1 cellular context compared by ENCODE assay signal in the genomic region with DNA sequence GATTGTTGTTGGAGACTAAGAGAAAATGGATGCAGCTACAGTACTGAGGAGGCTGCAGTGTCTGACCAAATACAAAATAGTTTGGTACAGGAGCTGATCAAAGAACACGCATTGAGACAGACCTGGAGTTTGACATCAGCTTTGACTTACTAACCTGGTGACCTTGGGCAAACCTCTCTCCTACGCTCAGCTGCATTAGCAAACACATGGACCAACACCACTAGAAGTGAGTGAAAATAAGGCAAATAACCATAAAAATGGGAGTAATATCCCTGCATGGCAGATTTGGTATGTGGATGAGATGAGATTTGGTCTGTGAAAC.
TF ChIP-seq lines count a peak whose summit lies in the region.

No MANE protein-coding gene starts in this region.

TF ChIP-seq in liver, 16 proteins besides CTCF, POLR2A, EP300 and RAD21 (continued from another document):
- TF ChIP-seq, protein P1, sequence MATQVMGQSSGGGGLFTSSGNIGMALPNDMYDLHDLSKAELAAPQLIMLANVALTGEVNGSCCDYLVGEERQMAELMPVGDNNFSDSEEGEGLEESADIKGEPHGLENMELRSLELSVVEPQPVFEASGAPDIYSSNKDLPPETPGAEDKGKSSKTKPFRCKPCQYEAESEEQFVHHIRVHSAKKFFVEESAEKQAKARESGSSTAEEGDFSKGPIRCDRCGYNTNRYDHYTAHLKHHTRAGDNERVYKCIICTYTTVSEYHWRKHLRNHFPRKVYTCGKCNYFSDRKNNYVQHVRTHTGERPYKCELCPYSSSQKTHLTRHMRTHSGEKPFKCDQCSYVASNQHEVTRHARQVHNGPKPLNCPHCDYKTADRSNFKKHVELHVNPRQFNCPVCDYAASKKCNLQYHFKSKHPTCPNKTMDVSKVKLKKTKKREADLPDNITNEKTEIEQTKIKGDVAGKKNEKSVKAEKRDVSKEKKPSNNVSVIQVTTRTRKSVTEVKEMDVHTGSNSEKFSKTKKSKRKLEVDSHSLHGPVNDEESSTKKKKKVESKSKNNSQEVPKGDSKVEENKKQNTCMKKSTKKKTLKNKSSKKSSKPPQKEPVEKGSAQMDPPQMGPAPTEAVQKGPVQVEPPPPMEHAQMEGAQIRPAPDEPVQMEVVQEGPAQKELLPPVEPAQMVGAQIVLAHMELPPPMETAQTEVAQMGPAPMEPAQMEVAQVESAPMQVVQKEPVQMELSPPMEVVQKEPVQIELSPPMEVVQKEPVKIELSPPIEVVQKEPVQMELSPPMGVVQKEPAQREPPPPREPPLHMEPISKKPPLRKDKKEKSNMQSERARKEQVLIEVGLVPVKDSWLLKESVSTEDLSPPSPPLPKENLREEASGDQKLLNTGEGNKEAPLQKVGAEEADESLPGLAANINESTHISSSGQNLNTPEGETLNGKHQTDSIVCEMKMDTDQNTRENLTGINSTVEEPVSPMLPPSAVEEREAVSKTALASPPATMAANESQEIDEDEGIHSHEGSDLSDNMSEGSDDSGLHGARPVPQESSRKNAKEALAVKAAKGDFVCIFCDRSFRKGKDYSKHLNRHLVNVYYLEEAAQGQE (IDR thresholded peaks at IDR 0.05): no peak
- TF ChIP-seq JUND (IDR thresholded peaks at IDR 0.05) (no peak), HNF4G (IDR thresholded peaks at IDR 0.05) (no peak), HNF4A (conservative IDR thresholded peaks at IDR 0.05) (peak; percentile 24 to 49)
